20 cellular contexts compared by ENCODE assay signal in genomic region chr7:12091164-12091563, GRCh38.
A peak's percentile ranks its signal among the peaks of the same experiment; 100 is the strongest.
DNase-seq lines count a peak whose midpoint lies in the region; ATAC-seq and TF ChIP-seq lines count a peak whose summit lies in the region.
"Had no signal": no experiment of that assay in that cellular context is flagged by ENCODE, and none has a peak within 500 bp of the region (broad histone marks: within the 10 kb centered on the region; RNA-seq: fewer than 3 reads in every experiment).

No MANE protein-coding gene starts in this region.

- intact Hi-C loops in Panc1 (cut with micrococcal nuclease; ENCODE audit: unreplicated experiment): no loop called here
- intact Hi-C loops in sigmoid colon (cut with DNase I): no loop called here

- TF ChIP-seq POLR2A in sigmoid colon (IDR thresholded peaks at IDR 0.05): no peak

- H3K4me1 ChIP-seq in Panc1 (ENCODE audit: control insufficient read depth, insufficient read depth, low read length) (peaks cover 7% of the 10 kb centered on the region; the same call in 1 of the 2 replicates), sigmoid colon (no peaks in the 10 kb centered on the region)

- H3K27me3 ChIP-seq in Panc1 (ENCODE audit: control insufficient read depth, insufficient read depth, low read length) (no peaks in the 10 kb centered on the region), sigmoid colon (no peaks in the 10 kb centered on the region)

- 81 to 90% methylated on average over 4 of the region's 4 CpGs for WGBS in sigmoid colon, 2 donors

- H3K27ac ChIP-seq in Panc1 (ENCODE audit: low read length) (peak overlapping the region; percentile 18; the same call in 1 of the 2 replicates), sigmoid colon (no peak overlapping the region)

- DNase-seq in NCI-H82 (lab: John Stamatoyannopoulos, UW): peak; percentile 40
- no peak for DNase-seq in NCI-H82 treated with DMSO at 0.1 percent for 48 hours (lab: John Stamatoyannopoulos, UW; ENCODE audit: unreplicated experiment)
- DNase-seq in Panc1 (ENCODE audit: low read depth, low spot score): no peak
- DNase-seq in foreskin melanocyte: peak; percentile 12
- peak; percentile 34 for DNase-seq in retina
- no peak for DNase-seq in sigmoid colon
- no peak for DNase-seq in activated naive CD4-positive, alpha-beta T cell treated with anti-CD3 and anti-CD28 coated beads, Interleukin-2, amount 50 U/mL, for 16 hours
- DNase-seq: Caco-2; CD4-positive, alpha-beta T cell; HFFc6; Kasumi-1; MM.1S; NCI-H1092 treated with DMSO at 0.1 percent for 48 hours; NCI-H1694; NCI-H2227 treated with DMSO at 0.1 percent for 48 hours; NCI-H510A treated with DMSO at 0.1 percent for 48 hours; RPMI8226; SHP77 treated with DMSO at 0.1 percent for 48 hours had no signal

- BruUV-seq in Panc1 (replicated peaks; lab: Mats Ljungman, UMichigan): no TSS peak

- in situ Hi-C loops in Panc1 (cut with HindIII; ENCODE audit: low pct_unique_long_range_greater_than_20kb, low sequenced_read_pairs): no loop called here

- H3K4me3 ChIP-seq in Panc1 (ENCODE audit: low read depth in 2 of 2, low read length in 2 of 2) (no peak overlapping the region), sigmoid colon (no peak overlapping the region)
- H3K4me3 ChIP-seq: GM12878 had no signal

- POLR2A ChIA-PET in Panc1 (lab: Charles Lee): no interaction called here

- TF ChIP-seq EP300 in sigmoid colon (IDR thresholded peaks at IDR 0.05): no peak

- peaks cover 13% of the 10 kb centered on the region for H3K9me3 ChIP-seq in Panc1 (ENCODE audit: control insufficient read depth, insufficient read depth, low read depth, low read length)
- H3K9me3 ChIP-seq in sigmoid colon: no peaks in the 10 kb centered on the region
- H3K9me3 ChIP-seq: Caco-2 had no signal

- H3K36me3 ChIP-seq in Panc1 (ENCODE audit: control insufficient read depth, insufficient read depth, low read length) (no peaks in the 10 kb centered on the region), sigmoid colon (no peaks in the 10 kb centered on the region)

- ATAC-seq in Panc1: peak; percentile 22; the same call in 1 of the 2 replicates
- ATAC-seq in HG02840 (IDR thresholded peaks at IDR 0.05; ENCODE audit: low FRiP score, unreplicated experiment): no peak
- ATAC-seq: GM12878 had no signal

- TF ChIP-seq CTCF in Panc1 (IDR thresholded peaks at IDR 0.05): no peak
- TF ChIP-seq CTCF in sigmoid colon (IDR thresholded peaks at IDR 0.05): no peak

- CTCF ChIA-PET in Panc1 (lab: Charles Lee): interaction anchor here (0.6 kb wide), 1 partner anchor 438 kb away, joined by 12 read pairs; no protein-coding TSS in a partner anchor

Comparison
In these comparisons a context has a peak if more than half of its experiments do, and no peak if none do; other contexts are left out.
1. DNase-seq: peak in NCI-H82 (single experiment), foreskin melanocyte (single experiment) and retina (single experiment); none in NCI-H82 treated with DMSO at 0.1 percent for 48 hours (single experiment), Panc1 (single experiment), sigmoid colon (single experiment) and activated naive CD4-positive, alpha-beta T cell treated with anti-CD3 and anti-CD28 coated beads, Interleukin-2, amount 50 U/mL, for 16 hours (single experiment).